Comparison of ENCODE assay signal across 9 cellular contexts in genomic region chrX:29721152-29721551, GRCh38.
"Had no signal": no experiment of that assay in that cellular context is flagged by ENCODE, and none has a peak within 500 bp of the region (broad histone marks: within the 10 kb centered on the region; RNA-seq: fewer than 3 reads in every experiment).

No MANE protein-coding gene starts in this region.

- H2AFZ ChIP-seq: GM23248 had no signal

- DNase-seq: GM23248, H9, HCEC 1CT, IMR-90, KBM-7 had no signal

- H3K4me3 ChIP-seq: GM23248 had no signal

- FAIRE-seq: H1, H54 had no signal

- H3K4me2 ChIP-seq: KMS-11 had no signal

- H3K9ac ChIP-seq: GM23248, KMS-11 had no signal

- H3K27ac ChIP-seq: GM23248, HL-60, KMS-11 had no signal
